Comparison of ENCODE assay signal across 1 cellular context in genomic region chrX:148813422-148813821, GRCh38.
TF ChIP-seq lines count a peak whose summit lies in the region.

No MANE protein-coding gene starts in this region.

TF ChIP-seq in GM23338, 12 proteins besides CTCF, POLR2A, EP300 and RAD21 (continued from another document):
- TF ChIP-seq REST (IDR thresholded peaks at IDR 0.05; ENCODE audit: unreplicated experiment) = no peak
- TF ChIP-seq, protein P1, sequence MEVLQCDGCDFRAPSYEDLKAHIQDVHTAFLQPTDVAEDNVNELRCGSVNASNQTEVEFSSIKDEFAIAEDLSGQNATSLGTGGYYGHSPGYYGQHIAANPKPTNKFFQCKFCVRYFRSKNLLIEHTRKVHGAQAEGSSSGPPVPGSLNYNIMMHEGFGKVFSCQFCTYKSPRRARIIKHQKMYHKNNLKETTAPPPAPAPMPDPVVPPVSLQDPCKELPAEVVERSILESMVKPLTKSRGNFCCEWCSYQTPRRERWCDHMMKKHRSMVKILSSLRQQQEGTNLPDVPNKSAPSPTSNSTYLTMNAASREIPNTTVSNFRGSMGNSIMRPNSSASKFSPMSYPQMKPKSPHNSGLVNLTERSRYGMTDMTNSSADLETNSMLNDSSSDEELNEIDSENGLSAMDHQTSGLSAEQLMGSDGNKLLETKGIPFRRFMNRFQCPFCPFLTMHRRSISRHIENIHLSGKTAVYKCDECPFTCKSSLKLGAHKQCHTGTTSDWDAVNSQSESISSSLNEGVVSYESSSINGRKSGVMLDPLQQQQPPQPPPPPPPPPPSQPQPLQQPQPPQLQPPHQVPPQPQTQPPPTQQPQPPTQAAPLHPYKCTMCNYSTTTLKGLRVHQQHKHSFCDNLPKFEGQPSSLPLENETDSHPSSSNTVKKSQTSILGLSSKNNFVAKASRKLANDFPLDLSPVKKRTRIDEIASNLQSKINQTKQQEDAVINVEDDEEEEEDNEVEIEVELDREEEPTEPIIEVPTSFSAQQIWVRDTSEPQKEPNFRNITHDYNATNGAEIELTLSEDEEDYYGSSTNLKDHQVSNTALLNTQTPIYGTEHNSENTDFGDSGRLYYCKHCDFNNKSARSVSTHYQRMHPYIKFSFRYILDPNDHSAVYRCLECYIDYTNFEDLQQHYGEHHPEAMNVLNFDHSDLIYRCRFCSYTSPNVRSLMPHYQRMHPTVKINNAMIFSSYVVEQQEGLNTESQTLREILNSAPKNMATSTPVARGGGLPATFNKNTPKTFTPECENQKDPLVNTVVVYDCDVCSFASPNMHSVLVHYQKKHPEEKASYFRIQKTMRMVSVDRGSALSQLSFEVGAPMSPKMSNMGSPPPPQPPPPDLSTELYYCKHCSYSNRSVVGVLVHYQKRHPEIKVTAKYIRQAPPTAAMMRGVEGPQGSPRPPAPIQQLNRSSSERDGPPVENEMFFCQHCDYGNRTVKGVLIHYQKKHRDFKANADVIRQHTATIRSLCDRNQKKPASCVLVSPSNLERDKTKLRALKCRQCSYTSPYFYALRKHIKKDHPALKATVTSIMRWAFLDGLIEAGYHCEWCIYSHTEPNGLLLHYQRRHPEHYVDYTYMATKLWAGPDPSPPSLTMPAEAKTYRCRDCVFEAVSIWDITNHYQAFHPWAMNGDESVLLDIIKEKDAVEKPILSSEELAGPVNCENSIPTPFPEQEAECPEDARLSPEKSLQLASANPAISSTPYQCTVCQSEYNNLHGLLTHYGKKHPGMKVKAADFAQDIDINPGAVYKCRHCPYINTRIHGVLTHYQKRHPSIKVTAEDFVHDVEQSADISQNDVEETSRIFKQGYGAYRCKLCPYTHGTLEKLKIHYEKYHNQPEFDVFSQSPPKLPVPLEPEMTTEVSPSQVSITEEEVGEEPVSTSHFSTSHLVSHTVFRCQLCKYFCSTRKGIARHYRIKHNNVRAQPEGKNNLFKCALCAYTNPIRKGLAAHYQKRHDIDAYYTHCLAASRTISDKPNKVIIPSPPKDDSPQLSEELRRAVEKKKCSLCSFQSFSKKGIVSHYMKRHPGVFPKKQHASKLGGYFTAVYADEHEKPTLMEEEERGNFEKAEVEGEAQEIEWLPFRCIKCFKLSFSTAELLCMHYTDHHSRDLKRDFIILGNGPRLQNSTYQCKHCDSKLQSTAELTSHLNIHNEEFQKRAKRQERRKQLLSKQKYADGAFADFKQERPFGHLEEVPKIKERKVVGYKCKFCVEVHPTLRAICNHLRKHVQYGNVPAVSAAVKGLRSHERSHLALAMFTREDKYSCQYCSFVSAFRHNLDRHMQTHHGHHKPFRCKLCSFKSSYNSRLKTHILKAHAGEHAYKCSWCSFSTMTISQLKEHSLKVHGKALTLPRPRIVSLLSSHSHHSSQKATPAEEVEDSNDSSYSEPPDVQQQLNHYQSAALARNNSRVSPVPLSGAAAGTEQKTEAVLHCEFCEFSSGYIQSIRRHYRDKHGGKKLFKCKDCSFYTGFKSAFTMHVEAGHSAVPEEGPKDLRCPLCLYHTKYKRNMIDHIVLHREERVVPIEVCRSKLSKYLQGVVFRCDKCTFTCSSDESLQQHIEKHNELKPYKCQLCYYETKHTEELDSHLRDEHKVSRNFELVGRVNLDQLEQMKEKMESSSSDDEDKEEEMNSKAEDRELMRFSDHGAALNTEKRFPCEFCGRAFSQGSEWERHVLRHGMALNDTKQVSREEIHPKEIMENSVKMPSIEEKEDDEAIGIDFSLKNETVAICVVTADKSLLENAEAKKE (CRISPR knock-in tag; IDR thresholded peaks at IDR 0.05) = no peak
- TF ChIP-seq JUNB (IDR thresholded peaks at IDR 0.05; ENCODE audit: unreplicated experiment) = no peak
- no peak for TF ChIP-seq ZNF114 (CRISPR knock-in tag; IDR thresholded peaks at IDR 0.05)
- TF ChIP-seq POLR2AphosphoS5 (IDR thresholded peaks at IDR 0.05; ENCODE audit: low read depth) = no peak
- no peak for TF ChIP-seq STAT1 (IDR thresholded peaks at IDR 0.05; ENCODE audit: unreplicated experiment)
- no peak for TF ChIP-seq EZH2 (IDR thresholded peaks at IDR 0.05; ENCODE audit: low read depth, unreplicated experiment)
- no peak for TF ChIP-seq CREB1 (CRISPR knock-in tag; IDR thresholded peaks at IDR 0.05; ENCODE audit: low read depth)
- TF ChIP-seq NANOG (IDR thresholded peaks at IDR 0.05; ENCODE audit: borderline replicate concordance) = no peak
